1 cellular context compared by ENCODE assay signal in genomic region chr6:56573624-56574023, GRCh38.
TF ChIP-seq lines count a peak whose summit lies in the region.

No MANE protein-coding gene starts in this region.

TF ChIP-seq in liver, 16 proteins besides CTCF, POLR2A, EP300 and RAD21 (continued from another document):
- peak; percentile 38 for TF ChIP-seq YY1 (IDR thresholded peaks at IDR 0.05)
- no peak for TF ChIP-seq HNF4G (IDR thresholded peaks at IDR 0.05)
TF ChIP-seq in liver: peak in this region for 5.
